In the genomic region with DNA sequence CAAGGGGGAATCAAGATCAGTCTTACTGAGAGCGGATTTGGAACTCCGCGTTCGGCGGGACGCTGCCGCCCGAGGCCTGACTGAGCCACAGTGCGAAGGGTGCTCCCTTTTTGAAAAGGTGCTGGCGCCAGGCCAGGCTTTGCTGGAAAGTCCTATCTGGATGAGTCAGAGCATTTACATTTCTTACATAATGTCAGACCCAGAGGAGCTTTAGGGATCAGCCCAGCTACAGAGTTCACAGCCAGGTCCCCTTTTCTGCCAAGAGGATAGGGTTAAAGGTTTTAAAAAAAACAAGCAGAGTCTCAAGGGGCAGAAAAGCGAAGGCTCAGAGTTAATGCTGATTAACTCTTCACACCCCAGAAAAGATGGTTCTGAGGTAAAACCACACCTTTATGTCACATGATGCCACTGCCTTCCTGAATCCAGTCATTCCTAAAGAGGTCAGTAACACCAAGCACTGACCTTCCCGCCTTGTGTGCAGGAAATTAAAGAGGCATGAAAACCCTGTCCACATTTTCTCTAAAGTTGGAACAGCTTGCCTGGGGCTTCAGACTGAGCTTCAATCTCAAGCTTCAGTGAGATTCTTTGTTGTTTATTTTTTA, we compare ENCODE assay signal across 1 cellular context.
A peak's percentile ranks its signal among the peaks of the same experiment; 100 is the strongest.
TF ChIP-seq lines count a peak whose summit lies in the region.

No MANE protein-coding gene starts in this region.

TF ChIP-seq in GM12878, 131 proteins besides CTCF, POLR2A, EP300 and RAD21 (continued from another document):
- TF ChIP-seq CREB1 (IDR thresholded peaks at IDR 0.05; ENCODE audit: low read depth), result 0 out of 2 replicates have a peak, but pooled peaks have one; percentile 27
- peak; percentile 66; the same call in 1 of the 2 replicates for TF ChIP-seq CBX5 (IDR thresholded peaks at IDR 0.05; ENCODE audit: low read depth)
- TF ChIP-seq NR2C2 (IDR thresholded peaks at IDR 0.05; ENCODE audit: borderline replicate concordance, control insufficient read depth, insufficient read length, low read depth), result no peak
- TF ChIP-seq MYC (IDR thresholded peaks at IDR 0.05; ENCODE audit: insufficient read depth, insufficient read length, insufficient replicate concordance, low read length, severe bottlenecking), result no peak
- TF ChIP-seq HDAC2 (IDR thresholded peaks at IDR 0.05), result no peak
- TF ChIP-seq, protein P1, sequence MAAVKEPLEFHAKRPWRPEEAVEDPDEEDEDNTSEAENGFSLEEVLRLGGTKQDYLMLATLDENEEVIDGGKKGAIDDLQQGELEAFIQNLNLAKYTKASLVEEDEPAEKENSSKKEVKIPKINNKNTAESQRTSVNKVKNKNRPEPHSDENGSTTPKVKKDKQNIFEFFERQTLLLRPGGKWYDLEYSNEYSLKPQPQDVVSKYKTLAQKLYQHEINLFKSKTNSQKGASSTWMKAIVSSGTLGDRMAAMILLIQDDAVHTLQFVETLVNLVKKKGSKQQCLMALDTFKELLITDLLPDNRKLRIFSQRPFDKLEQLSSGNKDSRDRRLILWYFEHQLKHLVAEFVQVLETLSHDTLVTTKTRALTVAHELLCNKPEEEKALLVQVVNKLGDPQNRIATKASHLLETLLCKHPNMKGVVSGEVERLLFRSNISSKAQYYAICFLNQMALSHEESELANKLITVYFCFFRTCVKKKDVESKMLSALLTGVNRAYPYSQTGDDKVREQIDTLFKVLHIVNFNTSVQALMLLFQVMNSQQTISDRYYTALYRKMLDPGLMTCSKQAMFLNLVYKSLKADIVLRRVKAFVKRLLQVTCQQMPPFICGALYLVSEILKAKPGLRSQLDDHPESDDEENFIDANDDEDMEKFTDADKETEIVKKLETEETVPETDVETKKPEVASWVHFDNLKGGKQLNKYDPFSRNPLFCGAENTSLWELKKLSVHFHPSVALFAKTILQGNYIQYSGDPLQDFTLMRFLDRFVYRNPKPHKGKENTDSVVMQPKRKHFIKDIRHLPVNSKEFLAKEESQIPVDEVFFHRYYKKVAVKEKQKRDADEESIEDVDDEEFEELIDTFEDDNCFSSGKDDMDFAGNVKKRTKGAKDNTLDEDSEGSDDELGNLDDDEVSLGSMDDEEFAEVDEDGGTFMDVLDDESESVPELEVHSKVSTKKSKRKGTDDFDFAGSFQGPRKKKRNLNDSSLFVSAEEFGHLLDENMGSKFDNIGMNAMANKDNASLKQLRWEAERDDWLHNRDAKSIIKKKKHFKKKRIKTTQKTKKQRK (IDR thresholded peaks at IDR 0.05; ENCODE audit: low read depth, low read length), result no peak
- TF ChIP-seq, protein P2, sequence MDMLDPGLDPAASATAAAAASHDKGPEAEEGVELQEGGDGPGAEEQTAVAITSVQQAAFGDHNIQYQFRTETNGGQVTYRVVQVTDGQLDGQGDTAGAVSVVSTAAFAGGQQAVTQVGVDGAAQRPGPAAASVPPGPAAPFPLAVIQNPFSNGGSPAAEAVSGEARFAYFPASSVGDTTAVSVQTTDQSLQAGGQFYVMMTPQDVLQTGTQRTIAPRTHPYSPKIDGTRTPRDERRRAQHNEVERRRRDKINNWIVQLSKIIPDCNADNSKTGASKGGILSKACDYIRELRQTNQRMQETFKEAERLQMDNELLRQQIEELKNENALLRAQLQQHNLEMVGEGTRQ (IDR thresholded peaks at IDR 0.05; ENCODE audit: borderline replicate concordance, low read depth, low read length), result peak; percentile 16; the same call in 1 of the 2 replicates
- peak; percentile 89 for TF ChIP-seq NR2F1 (conservative IDR thresholded peaks at IDR 0.05)
- TF ChIP-seq YY1 (IDR thresholded peaks at IDR 0.05; ENCODE audit: low read depth, low read length), result 0 out of 2 replicates have a peak, but pooled peaks have one; percentile 30
- TF ChIP-seq IKZF1 (conservative IDR thresholded peaks at IDR 0.05), result peak; percentile 39; the same call in 1 of the 2 replicates
- TF ChIP-seq ETV6 (conservative IDR thresholded peaks at IDR 0.05 in 1 of 2, IDR thresholded peaks at IDR 0.05 in 1 of 2; ENCODE audit: borderline replicate concordance in 1 of 2, low read depth in 1 of 2), result no peak
- no peak for TF ChIP-seq ZNF24 (IDR thresholded peaks at IDR 0.05)
- no peak for TF ChIP-seq CHD2 (IDR thresholded peaks at IDR 0.05; ENCODE audit: borderline replicate concordance, low read depth, low read length)
- TF ChIP-seq MEF2B (IDR thresholded peaks at IDR 0.05; ENCODE audit: partially characterized antibody, poor library complexity, severe bottlenecking), result peak; percentile 62
- TF ChIP-seq NFIC (IDR thresholded peaks at IDR 0.05; ENCODE audit: low read depth, low read length), result peak; percentile 76; the same call in 1 of the 2 replicates
- no peak for TF ChIP-seq EZH2 (IDR thresholded peaks at IDR 0.05; ENCODE audit: borderline replicate concordance, control insufficient read depth, low read depth, low read length)
- no peak for TF ChIP-seq ASH2L (IDR thresholded peaks at IDR 0.05; ENCODE audit: borderline replicate concordance, low read depth)
- peak; percentile 85 for TF ChIP-seq STAT3 (IDR thresholded peaks at IDR 0.05; ENCODE audit: low read depth, low read length)
- no peak for TF ChIP-seq ZNF217 (IDR thresholded peaks at IDR 0.05)
- TF ChIP-seq BRCA1 (IDR thresholded peaks at IDR 0.05; ENCODE audit: low read depth, low read length), result no peak
- 0 out of 2 replicates have a peak, but pooled peaks have one; percentile 22 for TF ChIP-seq SPI1 (IDR thresholded peaks at IDR 0.05; ENCODE audit: borderline replicate concordance, insufficient read depth, low read depth, low read length)
- peak; percentile 68 for TF ChIP-seq ZNF384 (IDR thresholded peaks at IDR 0.05; ENCODE audit: borderline replicate concordance, low read depth, low read length)
- TF ChIP-seq CHD1 (IDR thresholded peaks at IDR 0.05; ENCODE audit: low read depth, low read length), result no peak
- TF ChIP-seq KLF5 (IDR thresholded peaks at IDR 0.05; ENCODE audit: partially characterized antibody), result peak; percentile 50
- peak; percentile 83 for TF ChIP-seq RAD51 (IDR thresholded peaks at IDR 0.05)
- TF ChIP-seq YBX1 (IDR thresholded peaks at IDR 0.05), result no peak
- TF ChIP-seq, protein P3, sequence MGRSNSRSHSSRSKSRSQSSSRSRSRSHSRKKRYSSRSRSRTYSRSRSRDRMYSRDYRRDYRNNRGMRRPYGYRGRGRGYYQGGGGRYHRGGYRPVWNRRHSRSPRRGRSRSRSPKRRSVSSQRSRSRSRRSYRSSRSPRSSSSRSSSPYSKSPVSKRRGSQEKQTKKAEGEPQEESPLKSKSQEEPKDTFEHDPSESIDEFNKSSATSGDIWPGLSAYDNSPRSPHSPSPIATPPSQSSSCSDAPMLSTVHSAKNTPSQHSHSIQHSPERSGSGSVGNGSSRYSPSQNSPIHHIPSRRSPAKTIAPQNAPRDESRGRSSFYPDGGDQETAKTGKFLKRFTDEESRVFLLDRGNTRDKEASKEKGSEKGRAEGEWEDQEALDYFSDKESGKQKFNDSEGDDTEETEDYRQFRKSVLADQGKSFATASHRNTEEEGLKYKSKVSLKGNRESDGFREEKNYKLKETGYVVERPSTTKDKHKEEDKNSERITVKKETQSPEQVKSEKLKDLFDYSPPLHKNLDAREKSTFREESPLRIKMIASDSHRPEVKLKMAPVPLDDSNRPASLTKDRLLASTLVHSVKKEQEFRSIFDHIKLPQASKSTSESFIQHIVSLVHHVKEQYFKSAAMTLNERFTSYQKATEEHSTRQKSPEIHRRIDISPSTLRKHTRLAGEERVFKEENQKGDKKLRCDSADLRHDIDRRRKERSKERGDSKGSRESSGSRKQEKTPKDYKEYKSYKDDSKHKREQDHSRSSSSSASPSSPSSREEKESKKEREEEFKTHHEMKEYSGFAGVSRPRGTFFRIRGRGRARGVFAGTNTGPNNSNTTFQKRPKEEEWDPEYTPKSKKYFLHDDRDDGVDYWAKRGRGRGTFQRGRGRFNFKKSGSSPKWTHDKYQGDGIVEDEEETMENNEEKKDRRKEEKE (IDR thresholded peaks at IDR 0.05), result no peak
- TF ChIP-seq, protein P4, sequence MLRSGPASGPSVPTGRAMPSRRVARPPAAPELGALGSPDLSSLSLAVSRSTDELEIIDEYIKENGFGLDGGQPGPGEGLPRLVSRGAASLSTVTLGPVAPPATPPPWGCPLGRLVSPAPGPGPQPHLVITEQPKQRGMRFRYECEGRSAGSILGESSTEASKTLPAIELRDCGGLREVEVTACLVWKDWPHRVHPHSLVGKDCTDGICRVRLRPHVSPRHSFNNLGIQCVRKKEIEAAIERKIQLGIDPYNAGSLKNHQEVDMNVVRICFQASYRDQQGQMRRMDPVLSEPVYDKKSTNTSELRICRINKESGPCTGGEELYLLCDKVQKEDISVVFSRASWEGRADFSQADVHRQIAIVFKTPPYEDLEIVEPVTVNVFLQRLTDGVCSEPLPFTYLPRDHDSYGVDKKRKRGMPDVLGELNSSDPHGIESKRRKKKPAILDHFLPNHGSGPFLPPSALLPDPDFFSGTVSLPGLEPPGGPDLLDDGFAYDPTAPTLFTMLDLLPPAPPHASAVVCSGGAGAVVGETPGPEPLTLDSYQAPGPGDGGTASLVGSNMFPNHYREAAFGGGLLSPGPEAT (IDR thresholded peaks at IDR 0.05; ENCODE audit: low read depth), result peak; percentile 64; the same call in 1 of the 2 replicates
- TF ChIP-seq POLR2AphosphoS5 (IDR thresholded peaks at IDR 0.05; ENCODE audit: low read length), result peak; percentile 67
- peak; percentile 43; the same call in 1 of the 2 replicates for TF ChIP-seq TBL1XR1 (IDR thresholded peaks at IDR 0.05; ENCODE audit: low read depth, low read length)
- TF ChIP-seq ESRRA (IDR thresholded peaks at IDR 0.05; ENCODE audit: low read length), result no peak
- TF ChIP-seq, protein P5, sequence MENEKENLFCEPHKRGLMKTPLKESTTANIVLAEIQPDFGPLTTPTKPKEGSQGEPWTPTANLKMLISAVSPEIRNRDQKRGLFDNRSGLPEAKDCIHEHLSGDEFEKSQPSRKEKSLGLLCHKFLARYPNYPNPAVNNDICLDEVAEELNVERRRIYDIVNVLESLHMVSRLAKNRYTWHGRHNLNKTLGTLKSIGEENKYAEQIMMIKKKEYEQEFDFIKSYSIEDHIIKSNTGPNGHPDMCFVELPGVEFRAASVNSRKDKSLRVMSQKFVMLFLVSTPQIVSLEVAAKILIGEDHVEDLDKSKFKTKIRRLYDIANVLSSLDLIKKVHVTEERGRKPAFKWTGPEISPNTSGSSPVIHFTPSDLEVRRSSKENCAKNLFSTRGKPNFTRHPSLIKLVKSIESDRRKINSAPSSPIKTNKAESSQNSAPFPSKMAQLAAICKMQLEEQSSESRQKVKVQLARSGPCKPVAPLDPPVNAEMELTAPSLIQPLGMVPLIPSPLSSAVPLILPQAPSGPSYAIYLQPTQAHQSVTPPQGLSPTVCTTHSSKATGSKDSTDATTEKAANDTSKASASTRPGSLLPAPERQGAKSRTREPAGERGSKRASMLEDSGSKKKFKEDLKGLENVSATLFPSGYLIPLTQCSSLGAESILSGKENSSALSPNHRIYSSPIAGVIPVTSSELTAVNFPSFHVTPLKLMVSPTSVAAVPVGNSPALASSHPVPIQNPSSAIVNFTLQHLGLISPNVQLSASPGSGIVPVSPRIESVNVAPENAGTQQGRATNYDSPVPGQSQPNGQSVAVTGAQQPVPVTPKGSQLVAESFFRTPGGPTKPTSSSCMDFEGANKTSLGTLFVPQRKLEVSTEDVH (IDR thresholded peaks at IDR 0.05; ENCODE audit: low read depth, partially characterized antibody), result no peak
- TF ChIP-seq SMARCA5 (IDR thresholded peaks at IDR 0.05), result peak; percentile 41; the same call in 1 of the 2 replicates
- TF ChIP-seq FOXK2 (IDR thresholded peaks at IDR 0.05), result no peak
- no peak for TF ChIP-seq MXI1 (IDR thresholded peaks at IDR 0.05; ENCODE audit: low read depth, low read length)
- TF ChIP-seq RBBP5 (conservative IDR thresholded peaks at IDR 0.05), result no peak
- TF ChIP-seq WRNIP1 (IDR thresholded peaks at IDR 0.05; ENCODE audit: borderline replicate concordance, low read depth, low read length), result no peak
- TF ChIP-seq HDGF (IDR thresholded peaks at IDR 0.05), result no peak
- TF ChIP-seq MTA3 (IDR thresholded peaks at IDR 0.05; ENCODE audit: borderline replicate concordance, low read length), result 0 out of 2 replicates have a peak, but pooled peaks have one; percentile 17
- TF ChIP-seq IKZF2 (IDR thresholded peaks at IDR 0.05), result peak in 1 of 2 experiments; percentile 59; a peak in 2 of 4 replicates
- peak; percentile 95 for TF ChIP-seq SMAD1 (IDR thresholded peaks at IDR 0.05; ENCODE audit: low read depth, partially characterized antibody)
- TF ChIP-seq, protein P6, sequence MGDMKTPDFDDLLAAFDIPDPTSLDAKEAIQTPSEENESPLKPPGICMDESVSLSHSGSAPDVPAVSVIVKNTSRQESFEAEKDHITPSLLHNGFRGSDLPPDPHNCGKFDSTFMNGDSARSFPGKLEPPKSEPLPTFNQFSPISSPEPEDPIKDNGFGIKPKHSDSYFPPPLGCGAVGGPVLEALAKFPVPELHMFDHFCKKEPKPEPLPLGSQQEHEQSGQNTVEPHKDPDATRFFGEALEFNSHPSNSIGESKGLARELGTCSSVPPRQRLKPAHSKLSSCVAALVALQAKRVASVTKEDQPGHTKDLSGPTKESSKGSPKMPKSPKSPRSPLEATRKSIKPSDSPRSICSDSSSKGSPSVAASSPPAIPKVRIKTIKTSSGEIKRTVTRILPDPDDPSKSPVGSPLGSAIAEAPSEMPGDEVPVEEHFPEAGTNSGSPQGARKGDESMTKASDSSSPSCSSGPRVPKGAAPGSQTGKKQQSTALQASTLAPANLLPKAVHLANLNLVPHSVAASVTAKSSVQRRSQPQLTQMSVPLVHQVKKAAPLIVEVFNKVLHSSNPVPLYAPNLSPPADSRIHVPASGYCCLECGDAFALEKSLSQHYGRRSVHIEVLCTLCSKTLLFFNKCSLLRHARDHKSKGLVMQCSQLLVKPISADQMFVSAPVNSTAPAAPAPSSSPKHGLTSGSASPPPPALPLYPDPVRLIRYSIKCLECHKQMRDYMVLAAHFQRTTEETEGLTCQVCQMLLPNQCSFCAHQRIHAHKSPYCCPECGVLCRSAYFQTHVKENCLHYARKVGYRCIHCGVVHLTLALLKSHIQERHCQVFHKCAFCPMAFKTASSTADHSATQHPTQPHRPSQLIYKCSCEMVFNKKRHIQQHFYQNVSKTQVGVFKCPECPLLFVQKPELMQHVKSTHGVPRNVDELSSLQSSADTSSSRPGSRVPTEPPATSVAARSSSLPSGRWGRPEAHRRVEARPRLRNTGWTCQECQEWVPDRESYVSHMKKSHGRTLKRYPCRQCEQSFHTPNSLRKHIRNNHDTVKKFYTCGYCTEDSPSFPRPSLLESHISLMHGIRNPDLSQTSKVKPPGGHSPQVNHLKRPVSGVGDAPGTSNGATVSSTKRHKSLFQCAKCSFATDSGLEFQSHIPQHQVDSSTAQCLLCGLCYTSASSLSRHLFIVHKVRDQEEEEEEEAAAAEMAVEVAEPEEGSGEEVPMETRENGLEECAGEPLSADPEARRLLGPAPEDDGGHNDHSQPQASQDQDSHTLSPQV (IDR thresholded peaks at IDR 0.05), result no peak
- TF ChIP-seq GABPA (IDR thresholded peaks at IDR 0.05; ENCODE audit: low read depth), result no peak
- peak; percentile 60 for TF ChIP-seq DPF2 (IDR thresholded peaks at IDR 0.05)
TF ChIP-seq in GM12878: peak in this region for 34.
